ENCODE assay signal across 1 cellular context in the genomic region with DNA sequence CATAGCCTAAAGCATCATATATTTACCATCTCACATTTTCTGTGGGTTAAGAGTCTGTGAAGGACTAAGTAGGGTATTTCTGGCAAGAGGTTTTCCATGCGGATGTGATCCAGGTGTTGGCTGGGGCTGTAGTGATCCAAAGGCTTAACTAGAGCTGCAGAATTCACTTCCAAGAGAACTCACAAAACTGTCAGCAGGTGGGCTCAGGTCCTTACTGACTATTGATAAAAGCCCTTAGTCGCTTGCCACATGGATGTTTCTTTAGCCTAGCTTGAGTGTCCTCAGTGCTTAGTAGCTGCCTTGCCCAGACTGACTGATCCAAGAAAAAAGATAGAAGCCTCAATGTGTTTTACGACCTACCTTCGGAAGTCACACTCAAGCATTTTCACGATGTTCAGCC.
TF ChIP-seq lines count a peak whose summit lies in the region.

No MANE protein-coding gene starts in this region.

TF ChIP-seq in WTC11, 78 proteins besides CTCF, POLR2A, EP300 and RAD21 (continued from another document):
- TF ChIP-seq, protein P1, sequence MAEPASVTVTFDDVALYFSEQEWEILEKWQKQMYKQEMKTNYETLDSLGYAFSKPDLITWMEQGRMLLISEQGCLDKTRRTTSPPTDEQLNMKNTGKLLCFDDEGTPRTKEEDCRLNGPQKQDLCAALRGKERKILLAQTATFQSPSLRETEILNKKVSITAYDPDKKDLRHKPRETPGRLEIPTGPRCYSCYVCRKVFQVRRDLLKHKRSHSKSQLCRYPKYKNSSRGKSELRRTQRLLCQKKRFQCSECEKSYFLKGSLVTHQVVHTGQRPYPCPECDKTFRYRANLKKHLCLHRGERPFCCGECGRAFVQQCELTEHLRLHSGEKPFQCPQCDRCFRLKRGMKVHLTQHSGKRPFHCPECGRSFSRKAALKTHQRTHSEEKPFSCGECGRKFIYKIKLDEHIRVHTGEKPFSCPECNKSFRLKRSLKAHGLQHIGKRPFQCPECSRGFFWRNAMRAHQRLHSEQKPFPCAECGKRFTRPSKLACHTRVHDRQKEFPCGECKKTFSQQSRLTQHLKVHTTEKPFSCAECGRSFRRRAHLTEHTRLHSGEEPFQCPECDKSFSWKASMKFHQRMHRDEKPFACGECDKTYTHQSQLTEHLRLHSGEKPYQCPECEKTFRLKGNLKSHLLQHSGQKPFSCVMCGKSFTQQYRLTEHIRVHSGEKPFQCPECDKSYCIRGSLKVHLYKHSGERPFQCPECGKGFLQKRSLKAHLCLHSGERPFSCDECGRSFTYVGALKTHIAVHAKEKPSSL (CRISPR knock-in tag; conservative IDR thresholded peaks at IDR 0.05), result no peak
- TF ChIP-seq, protein P2, sequence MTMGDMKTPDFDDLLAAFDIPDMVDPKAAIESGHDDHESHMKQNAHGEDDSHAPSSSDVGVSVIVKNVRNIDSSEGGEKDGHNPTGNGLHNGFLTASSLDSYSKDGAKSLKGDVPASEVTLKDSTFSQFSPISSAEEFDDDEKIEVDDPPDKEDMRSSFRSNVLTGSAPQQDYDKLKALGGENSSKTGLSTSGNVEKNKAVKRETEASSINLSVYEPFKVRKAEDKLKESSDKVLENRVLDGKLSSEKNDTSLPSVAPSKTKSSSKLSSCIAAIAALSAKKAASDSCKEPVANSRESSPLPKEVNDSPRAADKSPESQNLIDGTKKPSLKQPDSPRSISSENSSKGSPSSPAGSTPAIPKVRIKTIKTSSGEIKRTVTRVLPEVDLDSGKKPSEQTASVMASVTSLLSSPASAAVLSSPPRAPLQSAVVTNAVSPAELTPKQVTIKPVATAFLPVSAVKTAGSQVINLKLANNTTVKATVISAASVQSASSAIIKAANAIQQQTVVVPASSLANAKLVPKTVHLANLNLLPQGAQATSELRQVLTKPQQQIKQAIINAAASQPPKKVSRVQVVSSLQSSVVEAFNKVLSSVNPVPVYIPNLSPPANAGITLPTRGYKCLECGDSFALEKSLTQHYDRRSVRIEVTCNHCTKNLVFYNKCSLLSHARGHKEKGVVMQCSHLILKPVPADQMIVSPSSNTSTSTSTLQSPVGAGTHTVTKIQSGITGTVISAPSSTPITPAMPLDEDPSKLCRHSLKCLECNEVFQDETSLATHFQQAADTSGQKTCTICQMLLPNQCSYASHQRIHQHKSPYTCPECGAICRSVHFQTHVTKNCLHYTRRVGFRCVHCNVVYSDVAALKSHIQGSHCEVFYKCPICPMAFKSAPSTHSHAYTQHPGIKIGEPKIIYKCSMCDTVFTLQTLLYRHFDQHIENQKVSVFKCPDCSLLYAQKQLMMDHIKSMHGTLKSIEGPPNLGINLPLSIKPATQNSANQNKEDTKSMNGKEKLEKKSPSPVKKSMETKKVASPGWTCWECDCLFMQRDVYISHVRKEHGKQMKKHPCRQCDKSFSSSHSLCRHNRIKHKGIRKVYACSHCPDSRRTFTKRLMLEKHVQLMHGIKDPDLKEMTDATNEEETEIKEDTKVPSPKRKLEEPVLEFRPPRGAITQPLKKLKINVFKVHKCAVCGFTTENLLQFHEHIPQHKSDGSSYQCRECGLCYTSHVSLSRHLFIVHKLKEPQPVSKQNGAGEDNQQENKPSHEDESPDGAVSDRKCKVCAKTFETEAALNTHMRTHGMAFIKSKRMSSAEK (CRISPR knock-in tag; IDR thresholded peaks at IDR 0.05; ENCODE audit: borderline replicate concordance), result no peak
- no peak for TF ChIP-seq ZNF416 (CRISPR knock-in tag; IDR thresholded peaks at IDR 0.05)
- no peak for TF ChIP-seq ZBTB21 (CRISPR knock-in tag; IDR thresholded peaks at IDR 0.05; ENCODE audit: borderline replicate concordance)
- TF ChIP-seq, protein P3, sequence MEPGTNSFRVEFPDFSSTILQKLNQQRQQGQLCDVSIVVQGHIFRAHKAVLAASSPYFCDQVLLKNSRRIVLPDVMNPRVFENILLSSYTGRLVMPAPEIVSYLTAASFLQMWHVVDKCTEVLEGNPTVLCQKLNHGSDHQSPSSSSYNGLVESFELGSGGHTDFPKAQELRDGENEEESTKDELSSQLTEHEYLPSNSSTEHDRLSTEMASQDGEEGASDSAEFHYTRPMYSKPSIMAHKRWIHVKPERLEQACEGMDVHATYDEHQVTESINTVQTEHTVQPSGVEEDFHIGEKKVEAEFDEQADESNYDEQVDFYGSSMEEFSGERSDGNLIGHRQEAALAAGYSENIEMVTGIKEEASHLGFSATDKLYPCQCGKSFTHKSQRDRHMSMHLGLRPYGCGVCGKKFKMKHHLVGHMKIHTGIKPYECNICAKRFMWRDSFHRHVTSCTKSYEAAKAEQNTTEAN (CRISPR knock-in tag; IDR thresholded peaks at IDR 0.05), result no peak
- no peak for TF ChIP-seq FOXJ3 (CRISPR knock-in tag; IDR thresholded peaks at IDR 0.05; ENCODE audit: borderline replicate concordance)
- TF ChIP-seq ZNF232 (CRISPR knock-in tag; IDR thresholded peaks at IDR 0.05), result no peak
- TF ChIP-seq, protein P4, sequence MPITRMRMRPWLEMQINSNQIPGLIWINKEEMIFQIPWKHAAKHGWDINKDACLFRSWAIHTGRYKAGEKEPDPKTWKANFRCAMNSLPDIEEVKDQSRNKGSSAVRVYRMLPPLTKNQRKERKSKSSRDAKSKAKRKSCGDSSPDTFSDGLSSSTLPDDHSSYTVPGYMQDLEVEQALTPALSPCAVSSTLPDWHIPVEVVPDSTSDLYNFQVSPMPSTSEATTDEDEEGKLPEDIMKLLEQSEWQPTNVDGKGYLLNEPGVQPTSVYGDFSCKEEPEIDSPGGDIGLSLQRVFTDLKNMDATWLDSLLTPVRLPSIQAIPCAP (CRISPR knock-in tag; IDR thresholded peaks at IDR 0.05), result no peak
- no peak for TF ChIP-seq NR3C1 (CRISPR knock-in tag; conservative IDR thresholded peaks at IDR 0.05; ENCODE audit: low read depth)
- TF ChIP-seq ZNF121 (CRISPR knock-in tag; IDR thresholded peaks at IDR 0.05), result no peak
- no peak for TF ChIP-seq TEAD4 (CRISPR knock-in tag; IDR thresholded peaks at IDR 0.05)
- TF ChIP-seq, protein P5, sequence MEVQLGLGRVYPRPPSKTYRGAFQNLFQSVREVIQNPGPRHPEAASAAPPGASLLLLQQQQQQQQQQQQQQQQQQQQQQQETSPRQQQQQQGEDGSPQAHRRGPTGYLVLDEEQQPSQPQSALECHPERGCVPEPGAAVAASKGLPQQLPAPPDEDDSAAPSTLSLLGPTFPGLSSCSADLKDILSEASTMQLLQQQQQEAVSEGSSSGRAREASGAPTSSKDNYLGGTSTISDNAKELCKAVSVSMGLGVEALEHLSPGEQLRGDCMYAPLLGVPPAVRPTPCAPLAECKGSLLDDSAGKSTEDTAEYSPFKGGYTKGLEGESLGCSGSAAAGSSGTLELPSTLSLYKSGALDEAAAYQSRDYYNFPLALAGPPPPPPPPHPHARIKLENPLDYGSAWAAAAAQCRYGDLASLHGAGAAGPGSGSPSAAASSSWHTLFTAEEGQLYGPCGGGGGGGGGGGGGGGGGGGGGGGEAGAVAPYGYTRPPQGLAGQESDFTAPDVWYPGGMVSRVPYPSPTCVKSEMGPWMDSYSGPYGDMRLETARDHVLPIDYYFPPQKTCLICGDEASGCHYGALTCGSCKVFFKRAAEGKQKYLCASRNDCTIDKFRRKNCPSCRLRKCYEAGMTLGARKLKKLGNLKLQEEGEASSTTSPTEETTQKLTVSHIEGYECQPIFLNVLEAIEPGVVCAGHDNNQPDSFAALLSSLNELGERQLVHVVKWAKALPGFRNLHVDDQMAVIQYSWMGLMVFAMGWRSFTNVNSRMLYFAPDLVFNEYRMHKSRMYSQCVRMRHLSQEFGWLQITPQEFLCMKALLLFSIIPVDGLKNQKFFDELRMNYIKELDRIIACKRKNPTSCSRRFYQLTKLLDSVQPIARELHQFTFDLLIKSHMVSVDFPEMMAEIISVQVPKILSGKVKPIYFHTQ (CRISPR knock-in tag; IDR thresholded peaks at IDR 0.05), result no peak
TF ChIP-seq in WTC11: peak in this region for 0.
